Comparison of ENCODE assay signal across 23 cellular contexts in genomic region chr12:122238861-122239260, GRCh38. TPM values are rescaled to one million over a fixed set of nuclear protein-coding genes. Genes with fewer than 3 reads are reported as not detected.
"Had no signal": no experiment of that assay in that cellular context is flagged by ENCODE, and none has a peak within 500 bp of the region (broad histone marks: within the 10 kb centered on the region; RNA-seq: fewer than 3 reads in every experiment).

No MANE protein-coding gene starts in this region.

- H3K4me3 Mint-ChIP-seq: activated B cell treated with CpG ODN at 0.5 μM for 24 hours; activated CD4-positive, alpha-beta memory T cell treated with anti-CD3 and anti-CD28 coated beads, Interleukin-2, amount 10 ng/mL, durations not matched to agents 7 days and 5 days; activated naive CD4-positive, alpha-beta T cell treated with anti-CD3 and anti-CD28 coated beads for 36 hours; activated T-cell treated with anti-CD3 and anti-CD28 coated beads, Interleukin-2, amount 50 U/mL, for 4 hours; T-helper 2 cell treated with Interferon-gamma antibody and Interleukin-4, amounts not matched to agents 5 μg/mL and 100 μg/mL, for 36 hours had no signal

- ATAC-seq: activated T-cell treated with anti-CD3 and anti-CD28 coated beads, Interleukin-2, amount 50 U/mL, for 4 hours; esophagus mucosa; gastroesophageal sphincter; heart right ventricle had no signal

- H3K9me3 Mint-ChIP-seq: activated B cell treated with CpG ODN at 0.5 μM for 24 hours; activated CD4-positive, alpha-beta memory T cell treated with anti-CD3 and anti-CD28 coated beads, Interleukin-2, amount 10 ng/mL, durations not matched to agents 7 days and 5 days; activated naive CD4-positive, alpha-beta T cell treated with anti-CD3 and anti-CD28 coated beads for 36 hours; activated T-cell treated with anti-CD3 and anti-CD28 coated beads, Interleukin-2, amount 50 U/mL, for 4 hours; T-helper 2 cell treated with Interferon-gamma antibody and Interleukin-4, amounts not matched to agents 5 μg/mL and 100 μg/mL, for 36 hours had no signal

- DNase-seq: activated B cell treated with CpG ODN at 0.5 μM for 24 hours; activated CD4-positive, alpha-beta memory T cell treated with anti-CD3 and anti-CD28 coated beads, Interleukin-2, amount 10 ng/mL, durations not matched to agents 7 days and 5 days; activated CD4-positive, alpha-beta T cell treated with anti-CD3 and anti-CD28 coated beads for 4 hours; activated naive CD4-positive, alpha-beta T cell treated with anti-CD3 and anti-CD28 coated beads for 36 hours; activated T-cell treated with anti-CD3 and anti-CD28 coated beads, Interleukin-2, amount 50 U/mL, for 4 hours; aorta; brain microvascular endothelial cell; cerebellar nuclear complex; cortex of kidney; heart right ventricle; kidney glomerular epithelial cell; left ventricle myocardium inferior; stimulated activated CD4-positive, alpha-beta T cell treated with anti-CD3 and anti-CD28 coated beads, Interleukin-2, amount 100 ng/mL, for 24 hours; stimulated activated naive CD4-positive, alpha-beta T cell treated with Interleukin-2 at 50 U/mL for 16 hours; thyroid gland had no signal

- H3K27me3 ChIP-seq: brain microvascular endothelial cell, gastroesophageal sphincter, heart right ventricle, thyroid gland had no signal

- H3K27ac ChIP-seq: brain microvascular endothelial cell, gastroesophageal sphincter, heart right ventricle, left ventricle myocardium inferior, thyroid gland had no signal

- H3K4me1 Mint-ChIP-seq: activated B cell treated with CpG ODN at 0.5 μM for 24 hours had no signal

- H3K9me3 ChIP-seq: gastroesophageal sphincter, heart right ventricle, left ventricle myocardium inferior, thyroid gland had no signal

- H3K4me3 ChIP-seq: gastroesophageal sphincter, heart right ventricle, left ventricle myocardium inferior, thyroid gland had no signal

- H3K27ac Mint-ChIP-seq: activated B cell treated with CpG ODN at 0.5 μM for 24 hours; activated CD4-positive, alpha-beta memory T cell treated with anti-CD3 and anti-CD28 coated beads, Interleukin-2, amount 10 ng/mL, durations not matched to agents 7 days and 5 days; activated naive CD4-positive, alpha-beta T cell treated with anti-CD3 and anti-CD28 coated beads for 36 hours; progenitor cell of endocrine pancreas; T-helper 2 cell treated with Interferon-gamma antibody and Interleukin-4, amounts not matched to agents 5 μg/mL and 100 μg/mL, for 36 hours had no signal

- H3K27me3 Mint-ChIP-seq: activated B cell treated with CpG ODN at 0.5 μM for 24 hours; activated CD4-positive, alpha-beta memory T cell treated with anti-CD3 and anti-CD28 coated beads, Interleukin-2, amount 10 ng/mL, durations not matched to agents 7 days and 5 days; progenitor cell of endocrine pancreas had no signal

- H3K4me1 ChIP-seq: gastroesophageal sphincter, heart right ventricle, left ventricle myocardium inferior, thyroid gland had no signal

RNA-seq across cellular contexts. Expression of gene B3GNT4, which starts 35.4 kb away (rescaled TPM):
- total RNA-seq: activated B cell treated with CpG ODN at 0.5 μM for 24 hours, aorta, gastroesophageal sphincter, heart right ventricle, left ventricle myocardium inferior, myocyte, osteoblast, subcutaneous adipose tissue, ureter had no signal

RNA-seq across cellular contexts. Expression of gene LRRC43, which starts 55.9 kb away (rescaled TPM):
- total RNA-seq: activated B cell treated with CpG ODN at 0.5 μM for 24 hours, aorta, myocyte had no signal
- polyA plus RNA-seq: aorta had no signal
